ENCODE assay signal across 14 cellular contexts in genomic region chr13:79525458-79525857, GRCh38. TPM values are rescaled to one million over a fixed set of nuclear protein-coding genes. Genes with fewer than 3 reads are reported as not detected.
A peak's percentile ranks its signal among the peaks of the same experiment; 100 is the strongest.
DNase-seq lines count a peak whose midpoint lies in the region; ATAC-seq lines count a peak whose summit lies in the region.
"Had no signal": no experiment of that assay in that cellular context is flagged by ENCODE, and none has a peak within 500 bp of the region (broad histone marks: within the 10 kb centered on the region; RNA-seq: fewer than 3 reads in every experiment).

No MANE protein-coding gene starts in this region.

- DNase-seq in Ammon's horn (ENCODE audit: low spot score) (peak; percentile 44), SW 1271 (lab: John Stamatoyannopoulos, UW) (peak; percentile 19 to 44), glomerular endothelial cell (ENCODE audit: extremely low read depth, low read depth, low spot score) (peak; percentile 56), GDM1 (lab: John Stamatoyannopoulos, UW) (no peak), NCI-H2107 treated with DMSO at 0.1 percent for 48 hours (lab: John Stamatoyannopoulos, UW; ENCODE audit: unreplicated experiment) (no peak), HCEC 1CT (no peak)
- DNase-seq: activated CD4-positive, alpha-beta T cell treated with anti-CD3 and anti-CD28 coated beads for 1 hour; activated naive CD4-positive, alpha-beta T cell; H9; kidney glomerular epithelial cell; NCI-H526; stimulated activated CD4-positive, alpha-beta T cell treated with anti-CD3 and anti-CD28 coated beads, Interleukin-12 subunit alpha, Interleukin-12 subunit beta, amount 100 ng/mL, for 4 hours had no signal

- ATAC-seq in GM19395 (IDR thresholded peaks at IDR 0.05; ENCODE audit: unreplicated experiment): peak; percentile 15
- ATAC-seq in GM21576 (IDR thresholded peaks at IDR 0.05; ENCODE audit: unreplicated experiment): no peak

RNA-seq across cellular contexts. Expression of gene NDFIP2, which starts 44.5 kb away (rescaled TPM):
- total RNA-seq in glomerular endothelial cell: 16.3 and 24.0 TPM in 2 replicates

Comparison
In these comparisons a context has a peak if more than half of its experiments do, and no peak if none do; other contexts are left out.
1. DNase-seq: peak in Ammon's horn (single experiment), SW 1271 (2 of 2) and glomerular endothelial cell (single experiment); none in GDM1 (single experiment), NCI-H2107 treated with DMSO at 0.1 percent for 48 hours (single experiment) and HCEC 1CT (single experiment).